In genomic region chr1:24279590-24280232, GRCh38 we compare ENCODE assay signal across 18 cellular contexts. TPM values are rescaled to one million over a fixed set of nuclear protein-coding genes. Genes with fewer than 3 reads are reported as not detected.
DNase-seq lines count a peak whose midpoint lies in the region; ATAC-seq, FAIRE-seq and TF ChIP-seq lines count a peak whose summit lies in the region.
"Had no signal": no experiment of that assay in that cellular context is flagged by ENCODE, and none has a peak within 500 bp of the region (broad histone marks: within the 10 kb centered on the region; RNA-seq: fewer than 3 reads in every experiment).

No MANE protein-coding gene starts in this region.

- H3K27ac Mint-ChIP-seq in natural killer cell treated with Interleukin-12 subunit alpha and Interleukin-12 subunit beta and Interleukin-15 and Interleukin-18, amount 100 ng/mL, for 72 hours: no peak overlapping the region
- no peak overlapping the region for H3K27ac Mint-ChIP-seq in natural killer cell
- H3K27ac Mint-ChIP-seq: CD14-positive monocyte; CD4-positive, alpha-beta memory T cell; H9 had no signal

- peaks cover 12 to 35% of the 10 kb centered on the region in 2 experiments for H3K27me3 ChIP-seq in K562 (ENCODE audit: control insufficient read depth in 2 of 2, insufficient read depth in 2 of 2, low read length in 2 of 2)
- H3K27me3 ChIP-seq in HepG2 (ENCODE audit: control insufficient read depth in 1 of 2, insufficient read depth in 2 of 2, low read length in 2 of 2): no peaks in the 10 kb centered on the region; a peak in 2 of 5 replicates
- H3K27me3 ChIP-seq in dorsolateral prefrontal cortex: peaks cover 0 to 19% (median 0%) of the 10 kb centered on the region in 45 donors

- 1% methylated on average over 5 of the region's 5 CpGs for WGBS in K562 (ENCODE audit: insufficient coverage, low coverage, missing lambda C conversion rate)
- 9% methylated on average over 5 of the region's 5 CpGs for WGBS in HepG2 (ENCODE audit: low lambda C conversion rate)

- CTCF ChIA-PET in K562 (lab: Yijun Ruan, JAX; ENCODE audit: low intra/inter-chr PET ratio) (no interaction called here), HepG2 (lab: Yijun Ruan, JAX; ENCODE audit: low intra/inter-chr PET ratio, low total read pairs) (no interaction called here)

- H3K4me1 ChIP-seq in K562 (replicated peaks in 1 of 2; ENCODE audit: control insufficient read depth in 2 of 2, insufficient read depth in 2 of 2, low read length in 2 of 2) (no peaks in the 10 kb centered on the region; a peak in 2 of 5 replicates), HepG2 (ENCODE audit: insufficient read depth, low read length) (peaks cover 6% of the 10 kb centered on the region)

- peaks cover 8 to 11% of the 10 kb centered on the region in 2 donors for H3K4me1 Mint-ChIP-seq in natural killer cell treated with Interleukin-12 subunit alpha and Interleukin-12 subunit beta and Interleukin-15 and Interleukin-18, amount 100 ng/mL, for 72 hours (ENCODE audit: low read depth in 2 of 2)
- peaks cover 0 to 6% of the 10 kb centered on the region in 2 donors for H3K4me1 Mint-ChIP-seq in natural killer cell
- H3K4me1 Mint-ChIP-seq: CD14-positive monocyte had no signal

- intact Hi-C loops in natural killer cell (cut with micrococcal nuclease) (no loop called here), K562 (cut with micrococcal nuclease) (no loop called here), HepG2 (cut with micrococcal nuclease; ENCODE audit: unreplicated experiment) (no loop called here), dorsolateral prefrontal cortex (cut with DNase I) (no loop called here)

- H3K79me2 ChIP-seq in K562 (ENCODE audit: control insufficient read depth, insufficient read depth, low read length) (no peaks in the 10 kb centered on the region), HepG2 (ENCODE audit: insufficient read depth, low read length) (no peaks in the 10 kb centered on the region)

- no peak overlapping the region for H3K4me2 ChIP-seq in K562 (ENCODE audit: insufficient read depth, low read length)
- H3K4me2 ChIP-seq in HepG2 (ENCODE audit: low read depth, low read length): no peak overlapping the region

- H3K4me3 ChIP-seq in K562: no peak overlapping the region
- no peak overlapping the region for H3K4me3 ChIP-seq in HepG2 (replicated peaks in 1 of 3; ENCODE audit: insufficient read depth in 1 of 3, low read depth in 2 of 3, low read length in 3 of 3)
- H3K4me3 ChIP-seq in dorsolateral prefrontal cortex: no peak overlapping the region
- H3K4me3 ChIP-seq: GM12878 had no signal

- no peak overlapping the region for H2AFZ ChIP-seq in K562 (ENCODE audit: low read depth, low read length)
- no peak overlapping the region for H2AFZ ChIP-seq in HepG2 (ENCODE audit: low read length)

- POLR2A ChIA-PET in K562 (lab: Yijun Ruan, JAX) (no interaction called here), HepG2 (lab: Yijun Ruan, JAX) (no interaction called here)

- peak; percentile 41 for DNase-seq in natural killer cell treated with Interleukin-12 subunit alpha and Interleukin-12 subunit beta and Interleukin-15 and Interleukin-18, amount 100 ng/mL, for 72 hours (ENCODE audit: low spot score)
- DNase-seq in natural killer cell (no peak), K562 (ENCODE audit: extremely low read depth in 1 of 4, low spot score in 3 of 4) (no peak), HepG2 (ENCODE audit: low spot score) (no peak), NCI-H526 treated with DMSO at 0.1 percent for 48 hours (lab: John Stamatoyannopoulos, UW) (no peak), dorsolateral prefrontal cortex (no peak)
- DNase-seq: AML-193; CD4-positive, alpha-beta memory T cell; DND-41; EL; H9 had no signal

- no peaks in the 10 kb centered on the region for H3K36me3 Mint-ChIP-seq in natural killer cell treated with Interleukin-12 subunit alpha and Interleukin-12 subunit beta and Interleukin-15 and Interleukin-18, amount 100 ng/mL, for 72 hours
- H3K36me3 Mint-ChIP-seq in natural killer cell: no peaks in the 10 kb centered on the region
- H3K36me3 Mint-ChIP-seq: CD14-positive monocyte; CD4-positive, alpha-beta memory T cell had no signal

- no peak for TF ChIP-seq POLR2A in K562 (conservative IDR thresholded peaks at IDR 0.05)
- no peak for TF ChIP-seq POLR2A in HepG2 (IDR thresholded peaks at IDR 0.05; ENCODE audit: insufficient read depth in 1 of 2, low read depth in 2 of 2, low read length in 2 of 2)

- TF ChIP-seq CTCF in natural killer cell (IDR thresholded peaks at IDR 0.05) (no peak), K562 (IDR thresholded peaks at IDR 0.05 in 2 of 3, conservative IDR thresholded peaks at IDR 0.05 in 1 of 3; ENCODE audit: insufficient read depth in 2 of 3, low read depth in 1 of 3, low read length in 3 of 3) (no peak), HepG2 (CRISPR knock-in tag; IDR thresholded peaks at IDR 0.05) (no peak), dorsolateral prefrontal cortex (IDR thresholded peaks at IDR 0.05 in 54 of 56, conservative IDR thresholded peaks at IDR 0.05 in 2 of 56; ENCODE audit: low read depth in 1 of 56, partially characterized antibody in 56 of 56) (no peak)

- no peaks in the 10 kb centered on the region for H3K9me1 ChIP-seq in K562 (ENCODE audit: control insufficient read depth, insufficient read depth, low read length)

- H3K36me3 ChIP-seq in K562 (ENCODE audit: control insufficient read depth, insufficient read depth, low read length): no peaks in the 10 kb centered on the region
- no peaks in the 10 kb centered on the region for H3K36me3 ChIP-seq in HepG2 (replicated peaks in 1 of 2; ENCODE audit: control insufficient read depth in 1 of 2, insufficient read depth in 2 of 2, low read length in 2 of 2)

- BruUV-seq in K562 (replicated peaks; lab: Mats Ljungman, UMichigan): no TSS peak
- BruUV-seq in HepG2 (replicated peaks; lab: Mats Ljungman, UMichigan): no TSS peak

- no peak for TF ChIP-seq RAD21 in K562 (CRISPR knock-in tag; conservative IDR thresholded peaks at IDR 0.05 in 1 of 2, IDR thresholded peaks at IDR 0.05 in 1 of 2)
- no peak for TF ChIP-seq RAD21 in HepG2 (CRISPR knock-in tag; IDR thresholded peaks at IDR 0.05)

- TF ChIP-seq EP300 in K562 (IDR thresholded peaks at IDR 0.05; ENCODE audit: low read length): no peak
- no peak for TF ChIP-seq EP300 in HepG2 (IDR thresholded peaks at IDR 0.05; ENCODE audit: low read depth in 2 of 2, low read length in 2 of 2)
- TF ChIP-seq EP300 in HepG2 (CRISPR knock-in tag; IDR thresholded peaks at IDR 0.05; ENCODE audit: borderline replicate concordance): no peak

- no peak for ATAC-seq in natural killer cell treated with Interleukin-12 subunit alpha and Interleukin-12 subunit beta and Interleukin-15 and Interleukin-18, amount 100 ng/mL, for 72 hours
- ATAC-seq in natural killer cell: no peak
- no peak for ATAC-seq in K562
- ATAC-seq in HepG2: no peak
- ATAC-seq in GM18873 (IDR thresholded peaks at IDR 0.05; ENCODE audit: low FRiP score, unreplicated experiment): no peak
- ATAC-seq: GM12878 had no signal

- no peak overlapping the region for H3K9ac ChIP-seq in K562 (ENCODE audit: insufficient read depth in 1 of 2, low read depth in 2 of 2, low read length in 2 of 2)
- no peak overlapping the region for H3K9ac ChIP-seq in HepG2 (ENCODE audit: insufficient read depth, low read depth, low read length)

- H3K27me3 Mint-ChIP-seq in natural killer cell treated with Interleukin-12 subunit alpha and Interleukin-12 subunit beta and Interleukin-15 and Interleukin-18, amount 100 ng/mL, for 72 hours: peaks cover 0 to 10% of the 10 kb centered on the region in 2 donors
- peaks cover 11 to 17% of the 10 kb centered on the region in 2 donors for H3K27me3 Mint-ChIP-seq in natural killer cell (ENCODE audit: low read depth in 2 of 2)

- no peak for FAIRE-seq in K562 (lab: Jason Lieb, UNC)
- no peak for FAIRE-seq in HepG2 (lab: Jason Lieb, UNC)
- FAIRE-seq: A204.1, GM12878, GM19239, H1 had no signal

- H4K20me1 ChIP-seq in K562 (replicated peaks; ENCODE audit: control insufficient read depth, insufficient read depth, low read length) (no peaks in the 10 kb centered on the region), HepG2 (ENCODE audit: insufficient read depth, low read length) (no peaks in the 10 kb centered on the region)

- H3K4me3 Mint-ChIP-seq in natural killer cell treated with Interleukin-12 subunit alpha and Interleukin-12 subunit beta and Interleukin-15 and Interleukin-18, amount 100 ng/mL, for 72 hours: no peak overlapping the region
- H3K4me3 Mint-ChIP-seq in natural killer cell: no peak overlapping the region
- H3K4me3 Mint-ChIP-seq: CD14-positive monocyte; CD4-positive, alpha-beta memory T cell; H9 had no signal

- H3K27ac ChIP-seq in K562 (ENCODE audit: extremely low read depth, low read depth, low read length) (no peak overlapping the region), HepG2 (ENCODE audit: extremely low read length, insufficient read depth, low read length) (no peak overlapping the region), dorsolateral prefrontal cortex (no peak overlapping the region)

- in situ Hi-C loops in K562 (cut with MboI): no loop called here
- in situ Hi-C loops in HepG2 (cut with HindIII; ENCODE audit: extremely low pct_ligation_motif_present, low pct_unique_long_range_greater_than_20kb): no loop called here

- H3K9me3 ChIP-seq in K562 (replicated peaks; ENCODE audit: control insufficient read depth, insufficient read depth, low read depth, low read length) (no peaks in the 10 kb centered on the region), HepG2 (ENCODE audit: low read length) (no peaks in the 10 kb centered on the region)

- no peaks in the 10 kb centered on the region for H3K9me3 Mint-ChIP-seq in natural killer cell treated with Interleukin-12 subunit alpha and Interleukin-12 subunit beta and Interleukin-15 and Interleukin-18, amount 100 ng/mL, for 72 hours
- no peaks in the 10 kb centered on the region for H3K9me3 Mint-ChIP-seq in natural killer cell
- H3K9me3 Mint-ChIP-seq: CD14-positive monocyte had no signal

RNA-seq across cellular contexts. Expression of gene GRHL3, which starts 39.4 kb away (rescaled TPM):
- not detected for total RNA-seq in natural killer cell treated with Interleukin-12 subunit alpha and Interleukin-12 subunit beta and Interleukin-15 and Interleukin-18, amount 100 ng/mL, for 72 hours
- total RNA-seq in natural killer cell (not detected), K562 (2014; rRNA removed) (not detected in 2 replicates), K562 (2014; rRNA removed; fragmentation: Illumina TruSeq; extraction: Trizol) (not detected in 2 replicates), K562 (2015; rRNA removed; fragmentation: Illumina TruSeq; extraction: Trizol) (not detected in 2 replicates), K562 (2021) (not detected in 2 replicates), HepG2 (2016; rRNA removed; fragmentation: Illumina TruSeq; extraction: Trizol) (not detected in 2 replicates), dorsolateral prefrontal cortex (1 to 10 TPM in 19 of 120 experiments, under 1 TPM in 31, not detected in 70; 0.21 to 6.7 (median 0.83) TPM)
- not detected in 2 replicates for total RNA-seq in K562 (2011; cell fraction: chromatin; rRNA removed; ENCODE audit: low replicate concordance)
- not detected in 2 replicates for total RNA-seq in K562 (2011; cell fraction: nucleolus; rRNA removed)
- not detected in 2 replicates for total RNA-seq in K562 (2011; cell fraction: nucleoplasm; rRNA removed)
- polyA plus RNA-seq in K562 (2011; rRNA removed) (not detected in 2 replicates), K562 (2014; fragmentation: Illumina TruSeq; extraction: Trizol) (0.04 TPM in 1 of 2 replicates, not detected in the other), K562 (2014; fragmentation: Nextera tagmentation; extraction: Ambion mirVana) (under 1 TPM in 1 of 2 experiments, not detected in 1; 0.01 TPM), K562 (2014; rRNA removed) (0.65 TPM in 1 of 2 replicates, not detected in the other), HepG2 (2011; rRNA removed) (not detected in 2 replicates)
- not detected in 2 replicates for polyA plus RNA-seq in K562 (2011; cell fraction: cytosol; rRNA removed)
- polyA plus RNA-seq in K562 (2011; cell fraction: nucleus; rRNA removed): not detected in 2 replicates
- 0.13 and 0.35 TPM in 2 replicates for polyA plus RNA-seq in K562 (2012)
- polyA minus RNA-seq in K562 (2011; rRNA and poly(A)+ RNA removed): not detected in 2 replicates
- not detected in 2 replicates for polyA minus RNA-seq in K562 (2011; cell fraction: cytosol; rRNA and poly(A)+ RNA removed)
- not detected in 2 replicates for polyA minus RNA-seq in K562 (2011; cell fraction: nucleus; rRNA and poly(A)+ RNA removed)
- not detected in 2 replicates for total RNA-seq in HepG2 (2016; cell fraction: cytosol; rRNA removed; fragmentation: Illumina TruSeq; extraction: Trizol; ENCODE audit: low read depth)
- total RNA-seq in HepG2 (2016; cell fraction: insoluble cytoplasmic fraction; rRNA removed; fragmentation: Illumina TruSeq; extraction: Trizol): not detected in 2 replicates
- total RNA-seq in HepG2 (2016; cell fraction: membrane; rRNA removed; fragmentation: Illumina TruSeq; extraction: Trizol): not detected in 2 replicates
- not detected in 2 replicates for total RNA-seq in HepG2 (2016; cell fraction: nucleus; rRNA removed; fragmentation: Illumina TruSeq; extraction: Trizol)
- polyA plus RNA-seq in HepG2 (2011; cell fraction: cytosol; rRNA removed): not detected in 2 replicates
- polyA plus RNA-seq in HepG2 (2011; cell fraction: nucleus; rRNA removed): not detected in 2 replicates
- polyA plus RNA-seq in HepG2 (2012): not detected in 2 replicates
- polyA plus RNA-seq in HepG2 (2016; cell fraction: cytosol; fragmentation: Illumina TruSeq; extraction: Trizol; ENCODE audit: low read depth): not detected in 2 replicates
- polyA plus RNA-seq in HepG2 (2016; cell fraction: insoluble cytoplasmic fraction; fragmentation: Illumina TruSeq; extraction: Trizol; ENCODE audit: low read depth): not detected in 2 replicates
- not detected in 2 replicates for polyA plus RNA-seq in HepG2 (2016; cell fraction: membrane; fragmentation: Illumina TruSeq; extraction: Trizol; ENCODE audit: low read depth)
- 0.53 TPM in 1 of 2 replicates, not detected in the other for polyA plus RNA-seq in HepG2 (2016; cell fraction: nucleus; fragmentation: Illumina TruSeq; extraction: Trizol; ENCODE audit: insufficient read depth, low read depth)
- polyA minus RNA-seq in HepG2 (2011; rRNA and poly(A)+ RNA removed; ENCODE audit: low replicate concordance): not detected in 2 replicates
- not detected in 2 replicates for polyA minus RNA-seq in HepG2 (2011; cell fraction: cytosol; rRNA and poly(A)+ RNA removed)
- polyA minus RNA-seq in HepG2 (2011; cell fraction: nucleus; rRNA and poly(A)+ RNA removed): not detected in 2 replicates
- total RNA-seq: CD4-positive, alpha-beta memory T cell had no signal
- polyA plus RNA-seq: BJ; CD14-positive monocyte; CD4-positive, alpha-beta memory T cell had no signal
